17 cellular contexts compared by ENCODE assay signal in genomic region chr17:68516732-68517131, GRCh38. TPM values are rescaled to one million over a fixed set of nuclear protein-coding genes. Genes with fewer than 3 reads are reported as not detected.
DNase-seq lines count a peak whose midpoint lies in the region; ATAC-seq and TF ChIP-seq lines count a peak whose summit lies in the region.
"Had no signal": no experiment of that assay in that cellular context is flagged by ENCODE, and none has a peak within 500 bp of the region (broad histone marks: within the 10 kb centered on the region; RNA-seq: fewer than 3 reads in every experiment).

No MANE protein-coding gene starts in this region.

- H3K27ac ChIP-seq in right atrium auricular region (peak overlapping the region; percentile 97 to 99), heart left ventricle (peak overlapping the region in 6 of 12 donors; percentile 11 to 100 (median 64)), dorsolateral prefrontal cortex (peak overlapping the region in 1 of 59 donors; percentile 0)
- H3K27ac ChIP-seq: RWPE1 had no signal

- H3K4me3 Mint-ChIP-seq in endothelial cell (ENCODE audit: unreplicated experiment) (peak overlapping the region; percentile 32), progenitor cell of endocrine pancreas (ENCODE audit: low read depth) (no peak overlapping the region)

- H3K4me3 ChIP-seq in right atrium auricular region (no peak overlapping the region), heart left ventricle (peak overlapping the region in 2 of 12 donors; percentile 1 to 4), dorsolateral prefrontal cortex (peak overlapping the region in 2 of 59 donors; percentile 1 to 24)
- H3K4me3 ChIP-seq: GM12878, HAP-1 had no signal

- 42 to 64% (median 48%) methylated on average over 1 of the region's 1 CpG for WGBS in heart left ventricle, 4 donors

- ATAC-seq in heart left ventricle (no peak), GM19035 (IDR thresholded peaks at IDR 0.05; ENCODE audit: unreplicated experiment) (no peak), GM18520 (IDR thresholded peaks at IDR 0.05; ENCODE audit: unreplicated experiment) (no peak)
- ATAC-seq: GM12878, HepG2 had no signal

- H3K36me3 Mint-ChIP-seq in endothelial cell (ENCODE audit: low read depth, unreplicated experiment): peaks cover 51% of the 10 kb centered on the region
- peaks cover 35% of the 10 kb centered on the region for H3K36me3 Mint-ChIP-seq in progenitor cell of endocrine pancreas (ENCODE audit: insufficient read depth)

- H3K27me3 ChIP-seq in right atrium auricular region (no peaks in the 10 kb centered on the region), heart left ventricle (no peaks in the 10 kb centered on the region), dorsolateral prefrontal cortex (no peaks in the 10 kb centered on the region)

- intact Hi-C loops in heart left ventricle (cut with DNase I): no loop called here
- intact Hi-C loops in dorsolateral prefrontal cortex (cut with DNase I): no loop called here

- H3K9me3 ChIP-seq in right atrium auricular region (no peaks in the 10 kb centered on the region), heart left ventricle (no peaks in the 10 kb centered on the region)
- H3K9me3 ChIP-seq: HAP-1 had no signal

- peaks cover 0 to 59% of the 10 kb centered on the region in 2 donors for H3K4me1 ChIP-seq in right atrium auricular region
- peaks cover 2 to 78% (median 60%) of the 10 kb centered on the region in 12 donors for H3K4me1 ChIP-seq in heart left ventricle

- peaks cover 17% of the 10 kb centered on the region for H3K27me3 Mint-ChIP-seq in endothelial cell (ENCODE audit: unreplicated experiment)
- H3K27me3 Mint-ChIP-seq in progenitor cell of endocrine pancreas: no peaks in the 10 kb centered on the region

- no peak for TF ChIP-seq POLR2A in heart left ventricle (IDR thresholded peaks at IDR 0.05)

- H3K9me3 Mint-ChIP-seq in endothelial cell (ENCODE audit: unreplicated experiment) (no peaks in the 10 kb centered on the region), progenitor cell of endocrine pancreas (ENCODE audit: low read depth) (no peaks in the 10 kb centered on the region)

- DNase-seq in right atrium auricular region (ENCODE audit: low spot score) (no peak), heart left ventricle (no peak), endothelial cell (ENCODE audit: low spot score) (no peak), progenitor cell of endocrine pancreas (ENCODE audit: low spot score, unreplicated experiment) (no peak), dorsolateral prefrontal cortex (no peak)
- DNase-seq: AML-193, DMS79, Karpas-422, NCI-H1417, NCI-H2029, NCI-H526 treated with DMSO at 0.1 percent for 48 hours had no signal

- H3K4me1 Mint-ChIP-seq in endothelial cell (ENCODE audit: unreplicated experiment) (peaks cover 41% of the 10 kb centered on the region), progenitor cell of endocrine pancreas (ENCODE audit: low read depth) (peaks cover 27% of the 10 kb centered on the region)

- H3K27ac Mint-ChIP-seq in endothelial cell (ENCODE audit: unreplicated experiment): no peak overlapping the region
- peak overlapping the region; percentile 10 for H3K27ac Mint-ChIP-seq in progenitor cell of endocrine pancreas

- TF ChIP-seq CTCF in right atrium auricular region (IDR thresholded peaks at IDR 0.05) (no peak), heart left ventricle (IDR thresholded peaks at IDR 0.05) (no peak), endothelial cell (IDR thresholded peaks at IDR 0.05; ENCODE audit: unreplicated experiment) (no peak), progenitor cell of endocrine pancreas (IDR thresholded peaks at IDR 0.05; ENCODE audit: unreplicated experiment) (no peak), dorsolateral prefrontal cortex (IDR thresholded peaks at IDR 0.05 in 54 of 56, conservative IDR thresholded peaks at IDR 0.05 in 2 of 56; ENCODE audit: low read depth in 1 of 56, partially characterized antibody in 56 of 56) (no peak)

- H3K36me3 ChIP-seq in right atrium auricular region (peaks cover 42% of the 10 kb centered on the region), heart left ventricle (peaks cover 0 to 69% (median 60%) of the 10 kb centered on the region in 9 donors)

RNA-seq across cellular contexts. Expression of gene PRKAR1A, which starts 4.5 kb away (rescaled TPM):
- total RNA-seq in right atrium auricular region: 100 to 1,000 TPM; 534 to 672 TPM
- total RNA-seq in heart left ventricle: 1,000 to 10,000 TPM in 3 of 9 donors, 100 to 1,000 TPM in 6; 435 to 1,392 (median 837) TPM
- polyA plus RNA-seq in heart left ventricle: 100 to 1,000 TPM; 192 to 904 TPM
- total RNA-seq in endothelial cell (ENCODE audit: unreplicated experiment): 248 TPM
- total RNA-seq in progenitor cell of endocrine pancreas: 336 and 337 TPM in 2 replicates
- total RNA-seq in dorsolateral prefrontal cortex: 100 to 1,000 TPM; 224 to 559 (median 417) TPM

RNA-seq across cellular contexts. Expression of gene WIPI1, which starts 59.4 kb away (rescaled TPM):
- 10 to 100 TPM; 50.3 to 76.2 TPM for total RNA-seq in right atrium auricular region
- 100 to 1,000 TPM in 5 of 9 donors, 10 to 100 TPM in 4; 68.6 to 145 (median 103) TPM for total RNA-seq in heart left ventricle
- polyA plus RNA-seq in heart left ventricle: 100 to 1,000 TPM in 1 of 2 donors, 10 to 100 TPM in 1; 57.1 to 128 TPM
- 98.0 TPM for total RNA-seq in endothelial cell (ENCODE audit: unreplicated experiment)
- total RNA-seq in progenitor cell of endocrine pancreas: 53.5 and 54.3 TPM in 2 replicates
- 10 to 100 TPM; 15.3 to 48.2 (median 24.5) TPM for total RNA-seq in dorsolateral prefrontal cortex
